In the genomic region with DNA sequence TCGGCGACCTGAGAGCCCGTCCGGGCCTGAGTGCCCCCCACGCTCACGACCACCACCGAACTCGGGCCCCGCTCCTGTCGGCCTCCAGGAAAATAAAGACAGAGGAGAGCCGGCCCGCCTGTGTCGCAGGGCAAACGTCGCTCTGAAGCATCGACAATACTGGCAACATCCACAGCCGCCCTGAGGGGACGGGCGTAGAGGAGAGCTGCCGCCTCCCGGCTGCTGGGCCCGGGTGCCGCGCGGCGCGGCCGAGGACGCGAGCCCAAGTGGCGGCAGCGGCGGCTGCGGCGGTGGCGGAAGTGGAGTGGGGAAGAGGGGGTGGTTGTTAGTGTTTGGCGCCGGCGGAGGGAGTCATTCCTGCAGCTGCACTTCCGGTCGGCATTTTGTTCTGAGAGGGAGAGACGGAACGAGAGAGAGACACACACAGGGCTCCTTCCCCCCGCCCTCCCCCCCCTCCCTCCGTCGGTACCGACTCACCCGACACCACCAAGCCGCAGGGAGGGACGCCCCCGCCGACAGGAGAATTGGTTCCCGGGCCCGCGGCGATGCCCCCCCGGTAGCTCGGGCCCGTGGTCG, we compare ENCODE assay signal across 8 cellular contexts. TPM values are rescaled to one million over a fixed set of nuclear protein-coding genes. Genes with fewer than 3 reads are reported as not detected.
DNase-seq lines count a peak whose midpoint lies in the region; ATAC-seq, FAIRE-seq and TF ChIP-seq lines count a peak whose summit lies in the region.

A gene with protein sequence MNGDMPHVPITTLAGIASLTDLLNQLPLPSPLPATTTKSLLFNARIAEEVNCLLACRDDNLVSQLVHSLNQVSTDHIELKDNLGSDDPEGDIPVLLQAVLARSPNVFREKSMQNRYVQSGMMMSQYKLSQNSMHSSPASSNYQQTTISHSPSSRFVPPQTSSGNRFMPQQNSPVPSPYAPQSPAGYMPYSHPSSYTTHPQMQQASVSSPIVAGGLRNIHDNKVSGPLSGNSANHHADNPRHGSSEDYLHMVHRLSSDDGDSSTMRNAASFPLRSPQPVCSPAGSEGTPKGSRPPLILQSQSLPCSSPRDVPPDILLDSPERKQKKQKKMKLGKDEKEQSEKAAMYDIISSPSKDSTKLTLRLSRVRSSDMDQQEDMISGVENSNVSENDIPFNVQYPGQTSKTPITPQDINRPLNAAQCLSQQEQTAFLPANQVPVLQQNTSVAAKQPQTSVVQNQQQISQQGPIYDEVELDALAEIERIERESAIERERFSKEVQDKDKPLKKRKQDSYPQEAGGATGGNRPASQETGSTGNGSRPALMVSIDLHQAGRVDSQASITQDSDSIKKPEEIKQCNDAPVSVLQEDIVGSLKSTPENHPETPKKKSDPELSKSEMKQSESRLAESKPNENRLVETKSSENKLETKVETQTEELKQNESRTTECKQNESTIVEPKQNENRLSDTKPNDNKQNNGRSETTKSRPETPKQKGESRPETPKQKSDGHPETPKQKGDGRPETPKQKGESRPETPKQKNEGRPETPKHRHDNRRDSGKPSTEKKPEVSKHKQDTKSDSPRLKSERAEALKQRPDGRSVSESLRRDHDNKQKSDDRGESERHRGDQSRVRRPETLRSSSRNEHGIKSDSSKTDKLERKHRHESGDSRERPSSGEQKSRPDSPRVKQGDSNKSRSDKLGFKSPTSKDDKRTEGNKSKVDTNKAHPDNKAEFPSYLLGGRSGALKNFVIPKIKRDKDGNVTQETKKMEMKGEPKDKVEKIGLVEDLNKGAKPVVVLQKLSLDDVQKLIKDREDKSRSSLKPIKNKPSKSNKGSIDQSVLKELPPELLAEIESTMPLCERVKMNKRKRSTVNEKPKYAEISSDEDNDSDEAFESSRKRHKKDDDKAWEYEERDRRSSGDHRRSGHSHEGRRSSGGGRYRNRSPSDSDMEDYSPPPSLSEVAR (N-terminal part only) (plus strand): TSS at position 381 of the 576 bp plus-strand sequence. CDS start 76,928 bp downstream, outside the sequence.

- no peaks in the 10 kb centered on the region for H3K9me3 ChIP-seq in RWPE2 (ENCODE audit: severe bottlenecking)

- H3K9me3 Mint-ChIP-seq in activated T-helper 2 cell treated with anti-CD3 and anti-CD28 coated beads, Interferon-gamma antibody, Interleukin-2, Interleukin-4, amounts not matched to agents 10 μg/mL and 5 μg/mL and 100 μg/mL, durations not matched to agents 14 hours and 24 hours and 36 hours, result no peaks in the 10 kb centered on the region
- H3K9me3 Mint-ChIP-seq in nephron, result no peaks in the 10 kb centered on the region
- no peaks in the 10 kb centered on the region for H3K9me3 Mint-ChIP-seq in stimulated activated naive CD8-positive, alpha-beta T cell treated with anti-CD3 and anti-CD28 coated beads, Interleukin-15, Interleukin-2, amounts not matched to agents 100 ng/mL and 50 ng/mL, for 24 hours

- DNase-seq in EL (peak; percentile 97), H54 (ENCODE audit: insufficient read length, low spot score) (peak; percentile 79), LoVo (ENCODE audit: low spot score) (peak; percentile 97), RWPE2 (ENCODE audit: low spot score) (peak; percentile 96), fibroblast of pulmonary artery (ENCODE audit: low read depth) (peak; percentile 95)
- DNase-seq in activated T-helper 2 cell treated with anti-CD3 and anti-CD28 coated beads, Interferon-gamma antibody, Interleukin-2, Interleukin-4, amounts not matched to agents 10 μg/mL and 5 μg/mL and 100 μg/mL, durations not matched to agents 14 hours and 24 hours and 36 hours (ENCODE audit: low spot score), result peak; percentile 88

- H3K4me3 ChIP-seq in RWPE2 (ENCODE audit: severe bottlenecking), result peak within 1 kb of the TSS; percentile 97
- peak within 1 kb of the TSS; percentile 83 for H3K4me3 ChIP-seq in fibroblast of pulmonary artery (replicated peaks; ENCODE audit: low read depth, low read length)

- peaks cover 36% of the 10 kb centered on the region for H3K4me1 Mint-ChIP-seq in activated T-helper 2 cell treated with anti-CD3 and anti-CD28 coated beads, Interferon-gamma antibody, Interleukin-2, Interleukin-4, amounts not matched to agents 10 μg/mL and 5 μg/mL and 100 μg/mL, durations not matched to agents 14 hours and 24 hours and 36 hours (ENCODE audit: low read depth)
- peaks cover 39% of the 10 kb centered on the region for H3K4me1 Mint-ChIP-seq in nephron
- peaks cover 65% of the 10 kb centered on the region for H3K4me1 Mint-ChIP-seq in stimulated activated naive CD8-positive, alpha-beta T cell treated with anti-CD3 and anti-CD28 coated beads, Interleukin-15, Interleukin-2, amounts not matched to agents 100 ng/mL and 50 ng/mL, for 24 hours (ENCODE audit: low read depth)

- H3K4me1 ChIP-seq in RWPE2 (ENCODE audit: insufficient read depth, poor library complexity, severe bottlenecking), result peaks cover 43% of the 10 kb centered on the region

- H3K27me3 Mint-ChIP-seq in activated T-helper 2 cell treated with anti-CD3 and anti-CD28 coated beads, Interferon-gamma antibody, Interleukin-2, Interleukin-4, amounts not matched to agents 10 μg/mL and 5 μg/mL and 100 μg/mL, durations not matched to agents 14 hours and 24 hours and 36 hours (ENCODE audit: low read depth), result no peaks in the 10 kb centered on the region
- no peaks in the 10 kb centered on the region for H3K27me3 Mint-ChIP-seq in nephron (ENCODE audit: low read depth)
- no peaks in the 10 kb centered on the region for H3K27me3 Mint-ChIP-seq in stimulated activated naive CD8-positive, alpha-beta T cell treated with anti-CD3 and anti-CD28 coated beads, Interleukin-15, Interleukin-2, amounts not matched to agents 100 ng/mL and 50 ng/mL, for 24 hours

- H3K36me3 Mint-ChIP-seq in activated T-helper 2 cell treated with anti-CD3 and anti-CD28 coated beads, Interferon-gamma antibody, Interleukin-2, Interleukin-4, amounts not matched to agents 10 μg/mL and 5 μg/mL and 100 μg/mL, durations not matched to agents 14 hours and 24 hours and 36 hours (ENCODE audit: low read depth), result peaks cover 24% of the 10 kb centered on the region
- peaks cover 3% of the 10 kb centered on the region for H3K36me3 Mint-ChIP-seq in nephron (ENCODE audit: low read depth)
- peaks cover 10% of the 10 kb centered on the region for H3K36me3 Mint-ChIP-seq in stimulated activated naive CD8-positive, alpha-beta T cell treated with anti-CD3 and anti-CD28 coated beads, Interleukin-15, Interleukin-2, amounts not matched to agents 100 ng/mL and 50 ng/mL, for 24 hours (ENCODE audit: low read depth)

- peaks cover 9% of the 10 kb centered on the region; the same call in 1 of the 2 replicates for H3K36me3 ChIP-seq in RWPE2 (ENCODE audit: low read depth)

- intact Hi-C loops in activated T-helper 2 cell treated with anti-CD3 and anti-CD28 coated beads, Interferon-gamma antibody, Interleukin-2, Interleukin-4, amounts not matched to agents 10 μg/mL and 5 μg/mL and 100 μg/mL, durations not matched to agents 14 hours and 24 hours and 36 hours (cut with micrococcal nuclease), result loop anchor here (1.0 to 10.0 kb wide), 9 partner anchors 66 to 1949 kb away; a partner anchor contains a TSS

- peak; percentile 15 for TF ChIP-seq CTCF in RWPE2 (IDR thresholded peaks at IDR 0.05; ENCODE audit: poor library complexity, severe bottlenecking)
- no peak for TF ChIP-seq CTCF in fibroblast of pulmonary artery (IDR thresholded peaks at IDR 0.05; ENCODE audit: low read length, missing control alignments)
- TF ChIP-seq CTCF in nephron (IDR thresholded peaks at IDR 0.05; ENCODE audit: unreplicated experiment in 3 of 3), result no peak

- peak within 1 kb of the TSS; percentile 97 for H3K27ac Mint-ChIP-seq in activated T-helper 2 cell treated with anti-CD3 and anti-CD28 coated beads, Interferon-gamma antibody, Interleukin-2, Interleukin-4, amounts not matched to agents 10 μg/mL and 5 μg/mL and 100 μg/mL, durations not matched to agents 14 hours and 24 hours and 36 hours
- H3K27ac Mint-ChIP-seq in nephron, result peak within 1 kb of the TSS; percentile 81 to 99 (median 98)
- peak within 1 kb of the TSS; percentile 98 for H3K27ac Mint-ChIP-seq in stimulated activated naive CD8-positive, alpha-beta T cell treated with anti-CD3 and anti-CD28 coated beads, Interleukin-15, Interleukin-2, amounts not matched to agents 100 ng/mL and 50 ng/mL, for 24 hours

- peak; percentile 96 for TF ChIP-seq POLR2A in H54 (IDR thresholded peaks at IDR 0.05; ENCODE audit: low read depth, low read length)

- H3K27me3 ChIP-seq in RWPE2 (ENCODE audit: insufficient read depth, poor library complexity, severe bottlenecking), result no peaks in the 10 kb centered on the region

- peak within 1 kb of the TSS; percentile 87 for H3K27ac ChIP-seq in RWPE2 (ENCODE audit: poor library complexity, severe bottlenecking)

- FAIRE-seq in H54 (lab: Jason Lieb, UNC), result peak; percentile 73

- ATAC-seq in RWPE2 (ENCODE audit: low read depth), result peak; percentile 64

- H3K4me3 Mint-ChIP-seq in activated T-helper 2 cell treated with anti-CD3 and anti-CD28 coated beads, Interferon-gamma antibody, Interleukin-2, Interleukin-4, amounts not matched to agents 10 μg/mL and 5 μg/mL and 100 μg/mL, durations not matched to agents 14 hours and 24 hours and 36 hours (ENCODE audit: low read depth), result peak within 1 kb of the TSS; percentile 87
- H3K4me3 Mint-ChIP-seq in nephron, result peak within 1 kb of the TSS; percentile 87 to 93 (median 92)
- peak within 1 kb of the TSS; percentile 98 for H3K4me3 Mint-ChIP-seq in stimulated activated naive CD8-positive, alpha-beta T cell treated with anti-CD3 and anti-CD28 coated beads, Interleukin-15, Interleukin-2, amounts not matched to agents 100 ng/mL and 50 ng/mL, for 24 hours

RNA-seq across cellular contexts. Expression of the gene that starts here (rescaled TPM):
- 48.5 and 52.9 TPM in 2 replicates for total RNA-seq in activated T-helper 2 cell treated with anti-CD3 and anti-CD28 coated beads, Interferon-gamma antibody, Interleukin-2, Interleukin-4, amounts not matched to agents 10 μg/mL and 5 μg/mL and 100 μg/mL, durations not matched to agents 14 hours and 24 hours and 36 hours

Comparison
In these comparisons a context has a peak if more than half of its experiments do, and no peak if none do; other contexts are left out.
1. Peak in every context shown above with its lines: DNase-seq, ATAC-seq, H3K4me3 ChIP-seq and H3K27ac ChIP-seq.